12 cellular contexts compared by ENCODE assay signal in the genomic region with DNA sequence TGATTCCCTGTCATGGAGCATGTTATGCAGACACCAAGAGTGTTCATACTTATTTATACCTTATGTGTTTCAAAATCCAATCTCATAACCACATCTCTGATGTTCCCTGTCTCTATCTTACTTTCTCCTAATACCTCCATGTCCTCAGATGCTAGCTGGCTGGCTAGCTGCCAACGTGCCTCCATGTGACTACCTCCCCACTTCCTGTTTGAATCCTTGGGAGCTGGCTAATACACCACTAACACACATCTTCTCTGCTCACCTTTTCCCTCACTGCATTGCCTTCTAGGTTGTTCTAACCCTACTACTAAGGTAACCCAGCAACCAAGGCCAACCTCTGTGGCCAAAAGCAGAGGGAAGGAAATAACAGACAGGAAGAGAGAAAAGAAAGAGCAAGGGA. TPM values are rescaled to one million over a fixed set of nuclear protein-coding genes. Genes with fewer than 3 reads are reported as not detected.
DNase-seq lines count a peak whose midpoint lies in the region; ATAC-seq, FAIRE-seq and TF ChIP-seq lines count a peak whose summit lies in the region.
"Had no signal": no experiment of that assay in that cellular context is flagged by ENCODE, and none has a peak within 500 bp of the region (broad histone marks: within the 10 kb centered on the region; RNA-seq: fewer than 3 reads in every experiment).

No MANE protein-coding gene starts in this region.

- H3K36me3 ChIP-seq in bronchial epithelial cell (ENCODE audit: control insufficient read depth, insufficient read depth, low read length): no peaks in the 10 kb centered on the region
- no peaks in the 10 kb centered on the region; the same call in 1 of the 2 replicates for H3K36me3 ChIP-seq in MG63

- no peaks in the 10 kb centered on the region; the same call in 1 of the 2 replicates for H3K9me3 ChIP-seq in MG63

- DNase-seq in stimulated activated CD4-positive, alpha-beta T cell treated with anti-CD3 and anti-CD28 coated beads, Interleukin-4, amount 100 ng/mL, for 1 hour: peak; percentile 5
- no peak for DNase-seq in stimulated activated CD4-positive, alpha-beta T cell treated with anti-CD3 and anti-CD28 coated beads, Interleukin-4, amount 100 ng/mL, for 24 hours
- DNase-seq in M059J (ENCODE audit: low read depth) (peak; percentile 40), bronchial epithelial cell (ENCODE audit: low read depth) (peak; percentile 44), cerebellum (ENCODE audit: low spot score) (no peak), MG63 (no peak)
- DNase-seq: dorsolateral prefrontal cortex had no signal

- H3K27me3 ChIP-seq in bronchial epithelial cell (ENCODE audit: control insufficient read depth, insufficient read depth, low read length) (no peaks in the 10 kb centered on the region), MG63 (no peaks in the 10 kb centered on the region)
- H3K27me3 ChIP-seq: dorsolateral prefrontal cortex had no signal

- ATAC-seq in HG02588 (IDR thresholded peaks at IDR 0.05; ENCODE audit: unreplicated experiment) (no peak), GM19455 (IDR thresholded peaks at IDR 0.05; ENCODE audit: unreplicated experiment) (no peak)
- ATAC-seq: activated T-helper 17 cell treated with anti-CD3 and anti-CD28 coated beads, Interleukin-2, amount 50 U/mL, for 72 hours had no signal

- FAIRE-seq in bronchial epithelial cell (lab: Jason Lieb, UNC): no peak

- TF ChIP-seq CTCF in bronchial epithelial cell (IDR thresholded peaks at IDR 0.05; ENCODE audit: insufficient read depth, low read length, severe bottlenecking): no peak

- H3K4me3 ChIP-seq in bronchial epithelial cell (ENCODE audit: low read depth, low read length): no peak overlapping the region
- H3K4me3 ChIP-seq in MG63: no peak overlapping the region
- H3K4me3 ChIP-seq: dorsolateral prefrontal cortex had no signal

RNA-seq across cellular contexts. Expression of gene TTC5, which starts 27.3 kb away (rescaled TPM):
- 4.0 and 9.5 TPM in 2 replicates for total RNA-seq in M059J (2014; rRNA removed; shearing (Covaris generic))
- total RNA-seq in bronchial epithelial cell (10.5 and 14.2 TPM in 2 replicates), cerebellum (33.8 TPM)
- 12.6 and 36.7 TPM in 2 replicates for total RNA-seq in MG63 (2014; rRNA removed; shearing (Covaris generic); ENCODE audit: low replicate concordance)

RNA-seq across cellular contexts. Expression of gene OR11H4, which starts 39.3 kb away (rescaled TPM):
- not detected in 2 replicates for total RNA-seq in M059J (2014; rRNA removed; shearing (Covaris generic))
- not detected in 2 replicates for total RNA-seq in bronchial epithelial cell
- not detected for total RNA-seq in cerebellum
- total RNA-seq in MG63 (2014; rRNA removed; shearing (Covaris generic); ENCODE audit: low replicate concordance): not detected in 2 replicates
- total RNA-seq: activated T-helper 17 cell treated with anti-CD3 and anti-CD28 coated beads, Interleukin-2, amount 50 U/mL, for 72 hours; dorsolateral prefrontal cortex; NCI-H460; T-helper 2 cell treated with Interferon-gamma antibody and Interleukin-4, amounts not matched to agents 100 ng/mL and 5 ng/mL, for 36 hours had no signal

RNA-seq across cellular contexts. Expression of gene OR11H7, which starts 49.6 kb away (rescaled TPM):
- total RNA-seq in M059J (2014; rRNA removed; shearing (Covaris generic)): not detected in 2 replicates
- total RNA-seq in bronchial epithelial cell (not detected in 2 replicates), cerebellum (not detected)
- not detected in 2 replicates for total RNA-seq in MG63 (2014; rRNA removed; shearing (Covaris generic); ENCODE audit: low replicate concordance)
- total RNA-seq: activated T-helper 17 cell treated with anti-CD3 and anti-CD28 coated beads, Interleukin-2, amount 50 U/mL, for 72 hours; dorsolateral prefrontal cortex; NCI-H460; T-helper 2 cell treated with Interferon-gamma antibody and Interleukin-4, amounts not matched to agents 100 ng/mL and 5 ng/mL, for 36 hours had no signal

RNA-seq across cellular contexts. Expression of gene CCNB1IP1, which starts 54.7 kb away (rescaled TPM):
- 54.8 and 57.0 TPM in 2 replicates for total RNA-seq in M059J (2014; rRNA removed; shearing (Covaris generic))
- total RNA-seq in bronchial epithelial cell (70.0 and 168 TPM in 2 replicates), cerebellum (56.4 TPM)
- 38.0 and 151 TPM in 2 replicates for total RNA-seq in MG63 (2014; rRNA removed; shearing (Covaris generic); ENCODE audit: low replicate concordance)

RNA-seq across cellular contexts. Expression of gene OR11H6, which starts 54.9 kb away (rescaled TPM):
- total RNA-seq in M059J (2014; rRNA removed; shearing (Covaris generic)): not detected in 2 replicates
- total RNA-seq in bronchial epithelial cell (not detected in 2 replicates), cerebellum (not detected)
- total RNA-seq in MG63 (2014; rRNA removed; shearing (Covaris generic); ENCODE audit: low replicate concordance): not detected in 2 replicates
- total RNA-seq: activated T-helper 17 cell treated with anti-CD3 and anti-CD28 coated beads, Interleukin-2, amount 50 U/mL, for 72 hours; dorsolateral prefrontal cortex; NCI-H460; T-helper 2 cell treated with Interferon-gamma antibody and Interleukin-4, amounts not matched to agents 100 ng/mL and 5 ng/mL, for 36 hours had no signal

Comparison
In these comparisons a context has a peak if more than half of its experiments do, and no peak if none do; other contexts are left out.
1. DNase-seq: peak in stimulated activated CD4-positive, alpha-beta T cell treated with anti-CD3 and anti-CD28 coated beads, Interleukin-4, amount 100 ng/mL, for 1 hour (single experiment), M059J (single experiment) and bronchial epithelial cell (single experiment); none in stimulated activated CD4-positive, alpha-beta T cell treated with anti-CD3 and anti-CD28 coated beads, Interleukin-4, amount 100 ng/mL, for 24 hours (single experiment), cerebellum (single experiment) and MG63 (single experiment).